12 cellular contexts compared by ENCODE assay signal in the genomic region with DNA sequence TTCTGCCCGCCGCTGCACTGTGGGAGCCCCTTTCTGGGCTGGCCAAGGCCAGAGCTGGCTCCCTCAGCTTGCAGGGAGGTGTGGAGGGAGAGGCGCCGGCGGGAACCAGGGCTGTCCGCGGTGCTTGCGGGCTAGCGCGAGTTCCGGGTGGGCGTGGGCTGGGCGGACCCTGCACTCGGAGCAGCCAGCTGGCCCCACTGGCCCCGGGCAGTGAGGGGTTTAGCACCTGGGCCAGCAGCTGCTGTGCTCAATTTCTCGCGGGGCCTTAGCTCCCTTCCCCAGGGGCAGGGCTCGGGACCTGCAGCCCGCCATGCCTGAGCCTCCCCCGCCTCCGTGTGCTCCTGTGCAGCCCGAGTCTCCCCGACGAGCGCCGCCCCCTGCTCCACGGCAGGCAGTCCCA. TPM values are rescaled to one million over a fixed set of nuclear protein-coding genes. Genes with fewer than 3 reads are reported as not detected.
"Had no signal": no experiment of that assay in that cellular context is flagged by ENCODE, and none has a peak within 500 bp of the region (broad histone marks: within the 10 kb centered on the region; RNA-seq: fewer than 3 reads in every experiment).

No MANE protein-coding gene starts in this region.

RNA-seq across cellular contexts. Expression of gene MAGEB5, which starts 11.3 kb away (rescaled TPM):
- total RNA-seq: OCI-LY7, PC-3, PC-9, Peyer's patch, Right ventricle myocardium inferior, Right ventricle myocardium superior, RPMI7951, SJCRH30, SJSA1, SK-MEL-5, T-cell had no signal
- polyA plus RNA-seq: SK-N-SH had no signal

RNA-seq across cellular contexts. Expression of gene MAGEB6, which starts 12.5 kb away (rescaled TPM):
- total RNA-seq: OCI-LY7, PC-3, PC-9, Peyer's patch, Right ventricle myocardium inferior, Right ventricle myocardium superior, SJSA1, T-cell had no signal

RNA-seq across cellular contexts. Expression of gene MAGEB6B, which starts 44.3 kb away (rescaled TPM):
- total RNA-seq: OCI-LY7, PC-3, PC-9, Peyer's patch, Right ventricle myocardium inferior, Right ventricle myocardium superior, RPMI7951, SJCRH30, SJSA1, SK-MEL-5, T-cell had no signal
- polyA plus RNA-seq: SK-N-SH had no signal
